2 cellular contexts compared by ENCODE assay signal in genomic region chr17:13403982-13404931, GRCh38.
TF ChIP-seq lines count a peak whose summit lies in the region.

No MANE protein-coding gene starts in this region.

TF ChIP-seq in GM23338, 12 proteins besides CTCF, POLR2A, EP300 and RAD21 (continued from another document):
- TF ChIP-seq ZNF462 (CRISPR knock-in tag; IDR thresholded peaks at IDR 0.05) (no peak), ZNF114 (CRISPR knock-in tag; IDR thresholded peaks at IDR 0.05) (no peak), EZH2phosphoT487 (IDR thresholded peaks at IDR 0.05; ENCODE audit: unreplicated experiment) (no peak), NANOG (IDR thresholded peaks at IDR 0.05; ENCODE audit: borderline replicate concordance) (no peak), REST (IDR thresholded peaks at IDR 0.05; ENCODE audit: unreplicated experiment) (no peak), STAT1 (IDR thresholded peaks at IDR 0.05; ENCODE audit: unreplicated experiment) (no peak), ZNF331 (CRISPR knock-in tag; IDR thresholded peaks at IDR 0.05; ENCODE audit: low read depth) (no peak), CREB1 (CRISPR knock-in tag; IDR thresholded peaks at IDR 0.05; ENCODE audit: low read depth) (no peak), EZH2 (IDR thresholded peaks at IDR 0.05; ENCODE audit: low read depth, unreplicated experiment) (no peak), JUNB (IDR thresholded peaks at IDR 0.05; ENCODE audit: unreplicated experiment) (no peak)
TF ChIP-seq in GM23338: peak in this region for 0.

TF ChIP-seq in SK-N-SH, 30 proteins besides CTCF, POLR2A, EP300 and RAD21 (continued from another document):
- 0 out of 2 replicates have a peak, but pooled peaks have one; percentile 11 for TF ChIP-seq PBX3 (IDR thresholded peaks at IDR 0.05)
- no peak for TF ChIP-seq SIN3A (IDR thresholded peaks at IDR 0.05; ENCODE audit: borderline replicate concordance, low read depth, low read length)
- no peak for TF ChIP-seq TAF1 (IDR thresholded peaks at IDR 0.05; ENCODE audit: borderline replicate concordance, low read depth, low read length)
- TF ChIP-seq FOXM1 (IDR thresholded peaks at IDR 0.05; ENCODE audit: low read depth), result no peak
- peak; percentile 83 for TF ChIP-seq CHD2 (IDR thresholded peaks at IDR 0.05; ENCODE audit: low read length, partially characterized antibody)
- no peak for TF ChIP-seq NRF1 (IDR thresholded peaks at IDR 0.05; ENCODE audit: low read depth, low read length)
- peak; percentile 87 for TF ChIP-seq RCOR1 (IDR thresholded peaks at IDR 0.05; ENCODE audit: low read length)
- no peak for TF ChIP-seq ZBTB33 (IDR thresholded peaks at IDR 0.05; ENCODE audit: borderline replicate concordance, low read depth)
- TF ChIP-seq FOXJ3 (CRISPR knock-in tag; IDR thresholded peaks at IDR 0.05), result 0 out of 2 replicates have a peak, but pooled peaks have one; percentile 48
- TF ChIP-seq GATA2 (CRISPR knock-in tag; IDR thresholded peaks at IDR 0.05), result peak; percentile 73
- no peak for TF ChIP-seq YY1 (IDR thresholded peaks at IDR 0.05; ENCODE audit: low read depth)
- TF ChIP-seq FOSL2 (IDR thresholded peaks at IDR 0.05; ENCODE audit: borderline replicate concordance, low read depth), result no peak
- TF ChIP-seq JUND (IDR thresholded peaks at IDR 0.05), result no peak
- no peak for TF ChIP-seq NFIC (IDR thresholded peaks at IDR 0.05; ENCODE audit: borderline replicate concordance)
- no peak for TF ChIP-seq MAX (IDR thresholded peaks at IDR 0.05; ENCODE audit: low read depth)
- no peak for TF ChIP-seq EZH2phosphoT487 (IDR thresholded peaks at IDR 0.05; ENCODE audit: borderline replicate concordance, low read depth)
- TF ChIP-seq SMC3 (IDR thresholded peaks at IDR 0.05; ENCODE audit: low read depth, low read length), result no peak; the same call in 1 of the 2 replicates
- no peak for TF ChIP-seq USF1 (IDR thresholded peaks at IDR 0.05; ENCODE audit: borderline replicate concordance, low read depth)
- TF ChIP-seq IRF3 (IDR thresholded peaks at IDR 0.05; ENCODE audit: low read depth, low read length), result no peak
- 0 out of 2 replicates have a peak, but pooled peaks have one; percentile 22 for TF ChIP-seq POLR2AphosphoS5 (IDR thresholded peaks at IDR 0.05; ENCODE audit: low read depth, low read length)
- no peak for TF ChIP-seq MEF2A (IDR thresholded peaks at IDR 0.05; ENCODE audit: borderline replicate concordance, low read depth)
- no peak for TF ChIP-seq GABPA (IDR thresholded peaks at IDR 0.05; ENCODE audit: low read depth)
- TF ChIP-seq ELF1 (IDR thresholded peaks at IDR 0.05), result no peak
- TF ChIP-seq TEAD4 (IDR thresholded peaks at IDR 0.05; ENCODE audit: borderline replicate concordance, insufficient read depth), result no peak
